Comparison of ENCODE assay signal across 13 cellular contexts in the genomic region with DNA sequence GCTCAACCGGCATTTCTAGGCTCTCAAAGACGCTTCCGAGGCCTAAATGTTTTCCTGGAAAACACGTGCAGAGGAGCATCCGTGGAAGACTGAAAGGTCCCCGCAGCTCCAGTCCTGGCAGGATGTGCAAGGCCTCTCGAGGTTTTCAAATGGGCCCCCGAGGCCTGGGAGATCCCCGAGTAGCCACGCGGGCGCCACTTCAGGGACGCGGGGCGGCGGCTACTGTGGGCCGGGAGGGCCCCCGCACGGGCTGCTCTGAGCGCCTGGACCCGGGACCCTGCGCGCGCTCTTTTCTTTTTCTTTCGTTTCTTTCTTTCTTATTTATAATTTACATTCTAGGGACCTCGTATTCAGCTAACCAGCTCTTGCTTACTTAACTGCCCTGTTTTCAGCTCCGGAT. TPM values are rescaled to one million over a fixed set of nuclear protein-coding genes. Genes with fewer than 3 reads are reported as not detected.
DNase-seq lines count a peak whose midpoint lies in the region; ATAC-seq and TF ChIP-seq lines count a peak whose summit lies in the region.
"Had no signal": no experiment of that assay in that cellular context is flagged by ENCODE, and none has a peak within 500 bp of the region (broad histone marks: within the 10 kb centered on the region; RNA-seq: fewer than 3 reads in every experiment).

No MANE protein-coding gene starts in this region.

- DNase-seq in heart right ventricle = no peak
- DNase-seq in Right ventricle myocardium superior = no peak
- DNase-seq in coronary artery (ENCODE audit: low spot score) = peak; percentile 46
- no peak for DNase-seq in mesenchymal stem cell
- DNase-seq: CD4-positive, alpha-beta T cell; NCI-H2029 treated with DMSO at 0.1 percent for 48 hours had no signal

- H2BK15ac ChIP-seq in mesenchymal stem cell (ENCODE audit: low read depth, poor library complexity, severe bottlenecking) = no peak overlapping the region

- WGBS in heart right ventricle, 2 donors = 2 to 4% methylated on average over 27 of the region's 27 CpGs
- 5% methylated on average over 27 of the region's 27 CpGs for WGBS in mesenchymal stem cell
- WGBS in urinary bladder = 2% methylated on average over 27 of the region's 27 CpGs

- H3K4me3 ChIP-seq in heart right ventricle (peak overlapping the region; percentile 18 to 52 (median 45)), coronary artery (peak overlapping the region; percentile 65), mesenchymal stem cell (ENCODE audit: insufficient read depth in 1 of 2, low read depth in 1 of 2, low read length in 2 of 2) (peak overlapping the region in 1 of 2 experiments; percentile 89), urinary bladder (ENCODE audit: low read depth, low read length) (peak overlapping the region; percentile 26)

- peak overlapping the region; percentile 82 for H3K9ac ChIP-seq in mesenchymal stem cell (ENCODE audit: low read length)

- no peak overlapping the region for H3K23ac ChIP-seq in mesenchymal stem cell (ENCODE audit: low read length in 2 of 2)

- H2AK5ac ChIP-seq in mesenchymal stem cell (ENCODE audit: low read length, severe bottlenecking) = no peak overlapping the region

- H3K4ac ChIP-seq in mesenchymal stem cell (ENCODE audit: low read depth in 1 of 2, low read length in 2 of 2) = no peak overlapping the region

- TF ChIP-seq CTCF in heart right ventricle (IDR thresholded peaks at IDR 0.05) = no peak
- TF ChIP-seq CTCF in coronary artery (IDR thresholded peaks at IDR 0.05) = no peak

- H4K8ac ChIP-seq in mesenchymal stem cell (ENCODE audit: low read length) = no peak overlapping the region

- no peak overlapping the region for H2BK120ac ChIP-seq in mesenchymal stem cell (ENCODE audit: low read depth, low read length)

- H3K4me1 ChIP-seq in heart right ventricle (peaks cover 0 to 46% (median 21%) of the 10 kb centered on the region in 9 donors), mesenchymal stem cell (ENCODE audit: control insufficient read depth, insufficient read depth, low read depth, low read length) (peaks cover 18% of the 10 kb centered on the region), urinary bladder (ENCODE audit: insufficient read depth) (no peaks in the 10 kb centered on the region)

- no peak overlapping the region for H3K4me2 ChIP-seq in mesenchymal stem cell (ENCODE audit: low read length, poor library complexity, severe bottlenecking)

- no peak overlapping the region for H3K14ac ChIP-seq in mesenchymal stem cell (ENCODE audit: low read length in 2 of 2)

- H3K79me1 ChIP-seq in mesenchymal stem cell (replicated peaks; ENCODE audit: low read length, poor library complexity, severe bottlenecking) = no peaks in the 10 kb centered on the region

- no peak overlapping the region for H3K18ac ChIP-seq in mesenchymal stem cell (ENCODE audit: low read depth in 1 of 2, low read length in 2 of 2)

- no peak for ATAC-seq in heart right ventricle
- ATAC-seq in Right ventricle myocardium superior (ENCODE audit: poor library complexity) = no peak
- ATAC-seq in HG03139 (IDR thresholded peaks at IDR 0.05; ENCODE audit: unreplicated experiment) = no peak
- no peak for ATAC-seq in GM21423 (IDR thresholded peaks at IDR 0.05; ENCODE audit: unreplicated experiment)
- no peak for ATAC-seq in GM19035 (IDR thresholded peaks at IDR 0.05; ENCODE audit: unreplicated experiment)
- ATAC-seq: activated naive CD4-positive, alpha-beta T cell treated with anti-CD3 and anti-CD28 coated beads, Interleukin-2, amount 50 U/mL, for 72 hours; HCT116 had no signal

- H2BK12ac ChIP-seq in mesenchymal stem cell (ENCODE audit: low read length in 2 of 2) = no peak overlapping the region

- H3K27ac ChIP-seq in heart right ventricle (peak overlapping the region in 3 of 10 donors; percentile 26 to 47 (median 36)), coronary artery (no peak overlapping the region), mesenchymal stem cell (ENCODE audit: low read length, poor library complexity, severe bottlenecking) (no peak overlapping the region), urinary bladder (ENCODE audit: low read depth) (no peak overlapping the region)

- H3K27me3 ChIP-seq in heart right ventricle = peaks cover 42 to 96% (median 94%) of the 10 kb centered on the region in 7 donors
- H3K27me3 ChIP-seq in mesenchymal stem cell (ENCODE audit: control insufficient read depth in 1 of 2, insufficient read depth in 1 of 2, low read length in 2 of 2) = peaks cover 0 to 66% of the 10 kb centered on the region in 2 experiments

- intact Hi-C loops in heart right ventricle (cut with DNase I) = no loop called here
- intact Hi-C loops in Right ventricle myocardium superior (cut with DNase I) = no loop called here

- no peak overlapping the region for H4K91ac ChIP-seq in mesenchymal stem cell (ENCODE audit: low read length)

- H2AFZ ChIP-seq in mesenchymal stem cell (ENCODE audit: low read depth, low read length) = no peak overlapping the region

- H2BK5ac ChIP-seq in mesenchymal stem cell (ENCODE audit: low read depth, low read length, poor library complexity, severe bottlenecking) = no peak overlapping the region

- no peaks in the 10 kb centered on the region for H3K9me3 ChIP-seq in heart right ventricle
- H3K9me3 ChIP-seq in mesenchymal stem cell (ENCODE audit: control insufficient read depth, low read length) = no peaks in the 10 kb centered on the region

- H3K36me3 ChIP-seq in heart right ventricle (no peaks in the 10 kb centered on the region), mesenchymal stem cell (ENCODE audit: control insufficient read depth in 1 of 2, insufficient read depth in 2 of 2, low read depth in 1 of 2, low read length in 2 of 2) (no peaks in the 10 kb centered on the region), urinary bladder (ENCODE audit: insufficient read depth) (no peaks in the 10 kb centered on the region)

RNA-seq across cellular contexts. Expression of a gene that starts 4.3 kb away (rescaled TPM):
- total RNA-seq in heart right ventricle (1 to 10 TPM in 5 of 10 donors, under 1 TPM in 5; 0.09 to 6.4 (median 1.1) TPM), Right ventricle myocardium superior (5.6 TPM), urinary bladder (0.58 TPM)
- polyA plus RNA-seq in heart right ventricle (1 to 10 TPM; 1.4 to 2.5 TPM), urinary bladder (0.20 TPM)
- 0.01 TPM for polyA plus RNA-seq in mesenchymal stem cell (2013, experiment 1 of 2)
- polyA plus RNA-seq in mesenchymal stem cell (2013, experiment 2 of 2) = not detected
- total RNA-seq: activated naive CD4-positive, alpha-beta T cell treated with anti-CD3 and anti-CD28 coated beads, Interleukin-2, amount 50 U/mL, for 72 hours; CD4-positive, alpha-beta T cell; T-helper 1 cell treated with Interleukin-12 subunit alpha and Interleukin-12 subunit beta and Interleukin-4 antibody, amounts not matched to agents 30 ng/mL and 1 ng/mL, for 36 hours had no signal
